In genomic region chr9:129624168-129624759, GRCh38 we compare ENCODE assay signal across 8 cellular contexts. TPM values are rescaled to one million over a fixed set of nuclear protein-coding genes. Genes with fewer than 3 reads are reported as not detected.
DNase-seq lines count a peak whose midpoint lies in the region; ATAC-seq and TF ChIP-seq lines count a peak whose summit lies in the region.

No MANE protein-coding gene starts in this region.

- in situ Hi-C loops in GM23248 (cut with MboI), result no loop called here

- intact Hi-C loops in posterior cingulate gyrus (cut with DNase I), result no loop called here

- peak; percentile 87 for TF ChIP-seq CTCF in AG09319 (IDR thresholded peaks at IDR 0.05; ENCODE audit: low read depth, low read length)
- peak; percentile 82 for TF ChIP-seq CTCF in OCI-LY3 (IDR thresholded peaks at IDR 0.05; ENCODE audit: low read depth, low read length)

- H3K4me2 ChIP-seq in GM23248 (ENCODE audit: unreplicated experiment) (no peak overlapping the region), OCI-LY3 (ENCODE audit: low read length) (peak overlapping the region; percentile 100)

- peaks cover 32% of the 10 kb centered on the region for H3K4me1 ChIP-seq in GM23248 (ENCODE audit: insufficient read depth)
- peaks cover 29% of the 10 kb centered on the region for H3K4me1 ChIP-seq in OCI-LY3 (ENCODE audit: low read length)

- no peak overlapping the region for H2AFZ ChIP-seq in GM23248
- H2AFZ ChIP-seq in OCI-LY3 (ENCODE audit: low read depth, low read length), result peak overlapping the region; percentile 80

- no peak for TF ChIP-seq POLR2A in erythroblast (IDR thresholded peaks at IDR 0.05; ENCODE audit: low read length)

- H3K27ac ChIP-seq in GM23248 (peak overlapping the region; percentile 67), OCI-LY3 (ENCODE audit: low read length) (peak overlapping the region; percentile 62)

- no peak overlapping the region for H3K9ac ChIP-seq in GM23248
- 0 out of 2 replicates have a peak overlapping the region, but pooled peaks have one; percentile 39 for H3K9ac ChIP-seq in OCI-LY3 (ENCODE audit: low read length)

- peaks cover 43% of the 10 kb centered on the region for H3F3A ChIP-seq in GM23248 (ENCODE audit: insufficient read depth)

- DNase-seq in AG09319 (ENCODE audit: extremely low read depth, low read depth) (no peak), GM23248 (peak; percentile 74), activated T-cell treated with anti-CD3 and anti-CD28 coated beads for 24 hours (ENCODE audit: low read depth) (peak; percentile 62), erythroblast (lab: John Stamatoyannopoulos, UW) (peak; percentile 56 to 74), posterior cingulate gyrus (peak in 7 of 10 donors; percentile 52 to 94 (median 67)), NCI-H187 treated with DMSO at 0.1 percent for 48 hours (lab: John Stamatoyannopoulos, UW) (no peak)

- H3K27me3 ChIP-seq in GM23248 (replicated peaks; ENCODE audit: insufficient read depth), result no peaks in the 10 kb centered on the region
- H3K27me3 ChIP-seq in OCI-LY3 (ENCODE audit: low read depth, low read length), result no peaks in the 10 kb centered on the region; the same call in 1 of the 2 replicates

- no peak for ATAC-seq in HG02981 (IDR thresholded peaks at IDR 0.05; ENCODE audit: unreplicated experiment)

- no peaks in the 10 kb centered on the region for H3K9me3 ChIP-seq in GM23248 (ENCODE audit: low read depth)
- no peaks in the 10 kb centered on the region for H3K9me3 ChIP-seq in OCI-LY3 (ENCODE audit: insufficient read depth, low read length)

- H3K79me2 ChIP-seq in GM23248 (ENCODE audit: insufficient read depth), result peaks cover 37% of the 10 kb centered on the region
- H3K79me2 ChIP-seq in OCI-LY3 (ENCODE audit: low read length), result peaks cover 33% of the 10 kb centered on the region

- 47 to 50% methylated on average over 12 of the region's 12 CpGs for WGBS in GM23248 (ENCODE audit: low coverage in 1 of 2, low lambda C conversion rate in 2 of 2, missing lambda C conversion rate in 2 of 2), 2 experiments

- H3K9me2 ChIP-seq in GM23248 (ENCODE audit: insufficient read depth), result no peaks in the 10 kb centered on the region

- H4K20me1 ChIP-seq in GM23248 (ENCODE audit: insufficient read depth) (no peaks in the 10 kb centered on the region), OCI-LY3 (ENCODE audit: insufficient read depth, low read length) (peaks cover 29% of the 10 kb centered on the region)

- H3K4me3 ChIP-seq in GM23248 (no peak overlapping the region), OCI-LY3 (ENCODE audit: low read length) (peak overlapping the region; percentile 96)

- H3K36me3 ChIP-seq in GM23248 (ENCODE audit: low read depth) (no peaks in the 10 kb centered on the region), OCI-LY3 (replicated peaks; ENCODE audit: low read depth, low read length) (peaks cover 16% of the 10 kb centered on the region)

RNA-seq across cellular contexts. Expression of gene NTMT1, which starts 1.7 kb away (rescaled TPM):
- 32.6 and 44.5 TPM in 2 replicates for total RNA-seq in GM23248 (2014; rRNA removed; shearing (Covaris generic))
- 115 TPM in 2 replicates for polyA plus RNA-seq in GM23248 (2016; fragmentation: Nextera tagmentation; extraction: Ambion mirVana)

RNA-seq across cellular contexts. Expression of gene C9orf50, which starts 3.4 kb away (rescaled TPM):
- 0.32 TPM in 1 of 2 replicates, not detected in the other for total RNA-seq in GM23248 (2014; rRNA removed; shearing (Covaris generic))
- polyA plus RNA-seq in GM23248 (2016; fragmentation: Nextera tagmentation; extraction: Ambion mirVana), result 0.23 and 0.56 TPM in 2 replicates

RNA-seq across cellular contexts. Expression of gene ASB6, which starts 17.7 kb away (rescaled TPM):
- total RNA-seq in GM23248 (2014; rRNA removed; shearing (Covaris generic)), result 22.9 and 24.9 TPM in 2 replicates
- polyA plus RNA-seq in GM23248 (2016; fragmentation: Nextera tagmentation; extraction: Ambion mirVana), result 24.1 and 24.4 TPM in 2 replicates

RNA-seq across cellular contexts. Expression of gene PRRX2, which starts 41.2 kb away (rescaled TPM):
- total RNA-seq in GM23248 (2014; rRNA removed; shearing (Covaris generic)), result 145 and 169 TPM in 2 replicates
- 137 and 141 TPM in 2 replicates for polyA plus RNA-seq in GM23248 (2016; fragmentation: Nextera tagmentation; extraction: Ambion mirVana)

Comparison
In these comparisons a context has a peak if more than half of its experiments do, and no peak if none do; other contexts are left out.
1. DNase-seq: peak in GM23248 (single experiment), activated T-cell treated with anti-CD3 and anti-CD28 coated beads for 24 hours (single experiment), erythroblast (2 of 2) and posterior cingulate gyrus (7 of 10); none in AG09319 (single experiment) and NCI-H187 treated with DMSO at 0.1 percent for 48 hours (single experiment).